ENCODE assay signal across 11 cellular contexts in genomic region chr3:104101736-104102135, GRCh38.
DNase-seq lines count a peak whose midpoint lies in the region; ATAC-seq, FAIRE-seq and TF ChIP-seq lines count a peak whose summit lies in the region.
"Had no signal": no experiment of that assay in that cellular context is flagged by ENCODE, and none has a peak within 500 bp of the region (broad histone marks: within the 10 kb centered on the region; RNA-seq: fewer than 3 reads in every experiment).

No MANE protein-coding gene starts in this region.

- ATAC-seq in HG02884 (IDR thresholded peaks at IDR 0.05; ENCODE audit: unreplicated experiment) = no peak

- FAIRE-seq in frontal cortex (lab: Jason Lieb, UNC) = no peak
- FAIRE-seq: D721Med had no signal

- TF ChIP-seq CTCF in coronary artery (IDR thresholded peaks at IDR 0.05) = no peak

- H3K27ac ChIP-seq in coronary artery = no peak overlapping the region
- H3K27ac ChIP-seq: BLaER1 treated with 17β-estradiol and CSF1 and Interleukin-3, amounts not matched to agents 10 nM and 100 nM had no signal

- H3K4me3 ChIP-seq in coronary artery = no peak overlapping the region
- H3K4me3 ChIP-seq: BLaER1 treated with 17β-estradiol and CSF1 and Interleukin-3, amounts not matched to agents 10 nM and 100 nM had no signal

- peak; percentile 28 for DNase-seq in HCEC 1CT
- DNase-seq in amniotic epithelial cell (ENCODE audit: low read depth) = peak; percentile 36
- DNase-seq in fibroblast of peridontal ligament (ENCODE audit: extremely low read depth) = peak; percentile 22
- DNase-seq in DMS79 (lab: John Stamatoyannopoulos, UW) = no peak
- no peak for DNase-seq in coronary artery (ENCODE audit: low spot score)
- no peak for DNase-seq in frontal cortex (ENCODE audit: low spot score in 2 of 2)
- DNase-seq: CD8-positive, alpha-beta memory T cell; NCI-H2227 treated with DMSO at 0.1 percent for 48 hours had no signal

Comparison
In these comparisons a context has a peak if more than half of its experiments do, and no peak if none do; other contexts are left out.
1. DNase-seq: peak in HCEC 1CT (single experiment), amniotic epithelial cell (single experiment) and fibroblast of peridontal ligament (single experiment); none in DMS79 (single experiment), coronary artery (single experiment) and frontal cortex (0 of 2).